In the genomic region with DNA sequence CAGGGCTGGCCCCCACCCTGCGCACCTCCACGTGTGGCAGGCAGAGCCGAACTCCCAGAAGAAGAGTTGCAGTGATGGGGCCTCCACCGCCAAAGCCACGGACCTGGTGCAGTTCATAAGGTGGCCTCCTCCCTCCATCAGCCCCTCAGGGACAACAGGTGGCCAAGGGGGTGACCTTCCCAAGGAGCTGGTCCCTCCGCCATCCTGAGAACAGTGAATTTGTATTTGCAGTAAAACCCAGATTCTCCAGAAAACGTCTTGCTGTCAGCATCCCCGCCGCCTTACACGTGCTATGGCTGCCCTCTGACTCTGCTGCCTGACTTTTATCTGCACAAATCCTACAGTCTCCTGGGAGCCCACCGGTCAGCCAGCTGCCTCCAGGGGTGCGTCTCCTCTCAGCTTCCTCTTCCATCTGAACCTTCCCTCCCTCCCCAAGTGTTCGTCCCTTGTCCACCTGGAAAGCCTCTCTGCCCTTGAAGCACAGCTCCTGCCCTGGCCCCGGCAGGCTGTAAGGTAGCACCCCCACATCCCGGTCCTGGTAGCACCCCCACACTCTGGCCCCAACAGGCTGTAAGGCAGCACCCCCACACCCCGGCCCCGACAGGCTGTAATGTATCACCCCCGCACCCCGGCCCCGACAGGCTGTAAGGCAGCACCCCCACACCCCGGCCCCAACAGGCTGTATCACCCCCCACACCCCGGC, we compare ENCODE assay signal across 21 cellular contexts.
A peak's percentile ranks its signal among the peaks of the same experiment; 100 is the strongest.
DNase-seq lines count a peak whose midpoint lies in the region; ATAC-seq lines count a peak whose summit lies in the region.
"Had no signal": no experiment of that assay in that cellular context is flagged by ENCODE, and none has a peak within 500 bp of the region (broad histone marks: within the 10 kb centered on the region; RNA-seq: fewer than 3 reads in every experiment).

No MANE protein-coding gene starts in this region.

- H3K79me2 ChIP-seq in trophoblast cell (ENCODE audit: control insufficient read depth, insufficient read depth, low read length, poor library complexity), result no peaks in the 10 kb centered on the region

- H2BK120ac ChIP-seq in trophoblast cell (ENCODE audit: insufficient read depth, low read length, poor library complexity), result no peak overlapping the region

- H3K36me3 ChIP-seq in trophoblast cell (ENCODE audit: control insufficient read depth in 1 of 2, insufficient read depth in 2 of 2, low read length in 2 of 2) (no peaks in the 10 kb centered on the region), aorta (ENCODE audit: control insufficient read depth in 1 of 2, insufficient read depth in 2 of 2, low read length in 1 of 2) (no peaks in the 10 kb centered on the region)

- no peak overlapping the region for H3K14ac ChIP-seq in trophoblast cell (ENCODE audit: low read length)

- H3K23ac ChIP-seq in trophoblast cell (ENCODE audit: low read length), result no peak overlapping the region

- no peak overlapping the region for H3K4me2 ChIP-seq in trophoblast cell (ENCODE audit: low read length)
- H3K4me2 ChIP-seq: A549, KMS-11 had no signal

- H3K4ac ChIP-seq in trophoblast cell (ENCODE audit: low read depth, low read length), result no peak overlapping the region

- no peak overlapping the region for H4K91ac ChIP-seq in trophoblast cell (ENCODE audit: low read depth, low read length)

- DNase-seq in left ventricle myocardium superior (peak; percentile 9), Right ventricle myocardium superior (no peak), head of caudate nucleus (peak in 22 of 42 donors; percentile 1 to 27 (median 9)), trophoblast cell (no peak), aorta (peak; percentile 29 to 58), NCI-H1417 treated with DMSO at 0.1 percent for 48 hours (lab: John Stamatoyannopoulos, UW) (no peak)
- no peak for DNase-seq in stimulated activated CD4-positive, alpha-beta T cell treated with anti-CD3 and anti-CD28 coated beads, Interleukin-2, amount 100 ng/mL, for 48 hours
- DNase-seq: CD4-positive, alpha-beta memory T cell; EL; GM23248; MV-4-11; NCI-H187; NCI-H2107; NCI-H510A; NCI-H774; OCI-M1 had no signal

- H4K8ac ChIP-seq in trophoblast cell (ENCODE audit: low read depth, low read length), result no peak overlapping the region

- H3K4me3 ChIP-seq in trophoblast cell (ENCODE audit: low read depth, low read length), result peak overlapping the region; percentile 15
- no peak overlapping the region for H3K4me3 ChIP-seq in aorta (ENCODE audit: low read length in 2 of 2)
- H3K4me3 ChIP-seq: A549, GM12878, GM23248 had no signal

- no peak overlapping the region for H4K12ac ChIP-seq in trophoblast cell (ENCODE audit: low read depth, low read length)

- intact Hi-C loops in left ventricle myocardium superior (cut with micrococcal nuclease) (no loop called here), Right ventricle myocardium superior (cut with DNase I) (no loop called here), head of caudate nucleus (cut with DNase I) (no loop called here), aorta (cut with DNase I) (no loop called here)

- no peaks in the 10 kb centered on the region for H3K79me1 ChIP-seq in trophoblast cell (ENCODE audit: low read length)

- H3K9ac ChIP-seq in trophoblast cell (ENCODE audit: low read length), result no peak overlapping the region
- H3K9ac ChIP-seq: GM23248, KMS-11 had no signal

- H2BK5ac ChIP-seq in trophoblast cell (ENCODE audit: low read depth, low read length, poor library complexity), result no peak overlapping the region

- H3K27ac ChIP-seq in trophoblast cell (ENCODE audit: low read depth, low read length) (no peak overlapping the region), aorta (ENCODE audit: low read depth in 1 of 2, low read length in 2 of 2) (no peak overlapping the region)
- H3K27ac ChIP-seq: A549, GM23248, KMS-11 had no signal

- H3K27me3 ChIP-seq in trophoblast cell (ENCODE audit: insufficient read depth, low read length) (no peaks in the 10 kb centered on the region), aorta (ENCODE audit: control insufficient read depth in 1 of 2, insufficient read depth in 2 of 2, low read length in 1 of 2) (no peaks in the 10 kb centered on the region)

- H2AK5ac ChIP-seq in trophoblast cell (ENCODE audit: low read length), result no peak overlapping the region

- ATAC-seq in left ventricle myocardium superior (no peak), Right ventricle myocardium superior (ENCODE audit: poor library complexity) (no peak), aorta (ENCODE audit: low FRiP score) (no peak), HG03571 (IDR thresholded peaks at IDR 0.05; ENCODE audit: unreplicated experiment) (no peak)
- ATAC-seq: A549, GM12878, HepG2 had no signal

- peaks cover 0 to 3% of the 10 kb centered on the region in 2 experiments for H3K4me1 ChIP-seq in trophoblast cell (ENCODE audit: control insufficient read depth in 1 of 2, insufficient read depth in 2 of 2, low read length in 2 of 2)
- H3K4me1 ChIP-seq in aorta (ENCODE audit: control insufficient read depth in 1 of 2, insufficient read depth in 2 of 2, low read length in 2 of 2), result no peaks in the 10 kb centered on the region
- H3K4me1 ChIP-seq: A549 had no signal

- H3K18ac ChIP-seq in trophoblast cell (ENCODE audit: low read length), result no peak overlapping the region

- no peak overlapping the region for H2AFZ ChIP-seq in trophoblast cell (ENCODE audit: insufficient read depth, low read length, poor library complexity)
- H2AFZ ChIP-seq: GM23248 had no signal

- no CpG with 5 or more reads among the region's 22 CpGs for WGBS in trophoblast cell (ENCODE audit: extremely low coverage, insufficient coverage, insufficient read length)
- WGBS in aorta, 2 donors, result 80% methylated on average over 15 to 22 of the region's 22 CpGs

- H3K9me3 ChIP-seq in trophoblast cell (ENCODE audit: insufficient read depth, low read depth, low read length) (peaks cover 33% of the 10 kb centered on the region), aorta (ENCODE audit: control insufficient read depth, low read length) (no peaks in the 10 kb centered on the region)
- H3K9me3 ChIP-seq: A549 had no signal

- H2BK12ac ChIP-seq in trophoblast cell (ENCODE audit: low read length), result no peak overlapping the region

Comparison
In these comparisons a context has a peak if more than half of its experiments do, and no peak if none do; other contexts are left out.
1. DNase-seq: peak in left ventricle myocardium superior (single experiment), head of caudate nucleus (22 of 42) and aorta (2 of 2); none in Right ventricle myocardium superior (single experiment), trophoblast cell (0 of 2), stimulated activated CD4-positive, alpha-beta T cell treated with anti-CD3 and anti-CD28 coated beads, Interleukin-2, amount 100 ng/mL, for 48 hours (0 of 2) and NCI-H1417 treated with DMSO at 0.1 percent for 48 hours (single experiment).